In genomic region chr7:44386139-44386913, GRCh38 we compare ENCODE assay signal across 14 cellular contexts.
DNase-seq lines count a peak whose midpoint lies in the region; ATAC-seq and TF ChIP-seq lines count a peak whose summit lies in the region.
"Had no signal": no experiment of that assay in that cellular context is flagged by ENCODE, and none has a peak within 500 bp of the region (broad histone marks: within the 10 kb centered on the region; RNA-seq: fewer than 3 reads in every experiment).

No MANE protein-coding gene starts in this region.

- no peak overlapping the region for H3K27ac ChIP-seq in colonic mucosa
- H3K27ac ChIP-seq: ovary, suprapubic skin had no signal

- TF ChIP-seq CTCF in colonic mucosa (IDR thresholded peaks at IDR 0.05), result no peak

- H3K36me3 ChIP-seq in colonic mucosa, result peaks cover 9% of the 10 kb centered on the region
- H3K36me3 ChIP-seq: ovary had no signal

- no peaks in the 10 kb centered on the region for H3K27me3 ChIP-seq in colonic mucosa
- H3K27me3 ChIP-seq: BE2C, ovary, suprapubic skin had no signal

- intact Hi-C loops in colonic mucosa (cut with DNase I), result no loop called here

- H3K9me3 Mint-ChIP-seq in naive thymus-derived CD8-positive, alpha-beta T cell, result no peaks in the 10 kb centered on the region

- H3K9ac ChIP-seq in colonic mucosa (ENCODE audit: low read depth in 2 of 2, low read length in 2 of 2), result no peak overlapping the region

- H3K27ac Mint-ChIP-seq in naive thymus-derived CD8-positive, alpha-beta T cell, result peak overlapping the region in 7 of 10 donors; percentile 2 to 66 (median 49)

- no peaks in the 10 kb centered on the region for H3K9me3 ChIP-seq in colonic mucosa
- H3K9me3 ChIP-seq: BE2C, ovary, suprapubic skin had no signal

- peaks cover 0 to 13% (median 0%) of the 10 kb centered on the region in 4 donors for H3K4me1 Mint-ChIP-seq in naive thymus-derived CD8-positive, alpha-beta T cell

- DNase-seq in Ammon's horn (ENCODE audit: low spot score) (peak; percentile 59), LHCN-M2 (ENCODE audit: low read depth) (peak; percentile 46), colonic mucosa (peak; percentile 10), SKM-1 treated with dmso at 0.1 percent for 144 hours (lab: John Stamatoyannopoulos, UW; ENCODE audit: unreplicated experiment) (no peak), MV-4-11 (lab: John Stamatoyannopoulos, UW) (no peak), activated gamma-delta T cell (lab: John Stamatoyannopoulos, UW) (no peak)
- peak in 1 of 10 donors; percentile 12 for DNase-seq in naive thymus-derived CD8-positive, alpha-beta T cell
- DNase-seq: activated naive CD4-positive, alpha-beta T cell treated with anti-CD3 and anti-CD28 coated beads, Interleukin-2, amount 50 U/mL, for 16 hours; BE2C; DMS79; NCI-H2029 treated with DMSO at 0.1 percent for 48 hours; ovary had no signal

- ATAC-seq in naive thymus-derived CD8-positive, alpha-beta T cell, result no peak
- ATAC-seq in HG03025 (IDR thresholded peaks at IDR 0.05; ENCODE audit: low FRiP score, unreplicated experiment), result no peak

- POLR2A ChIA-PET in naive thymus-derived CD8-positive, alpha-beta T cell (lab: Charles Lee), result no interaction called here

- peaks cover 0 to 73% (median 2%) of the 10 kb centered on the region in 3 donors for H3K36me3 Mint-ChIP-seq in naive thymus-derived CD8-positive, alpha-beta T cell

- H3K4me3 ChIP-seq in colonic mucosa, result no peak overlapping the region
- H3K4me3 ChIP-seq: ovary, suprapubic skin had no signal

- no peaks in the 10 kb centered on the region for H3K27me3 Mint-ChIP-seq in naive thymus-derived CD8-positive, alpha-beta T cell

- no peaks in the 10 kb centered on the region for H3K4me1 ChIP-seq in colonic mucosa
- H3K4me1 ChIP-seq: BE2C, suprapubic skin had no signal

- no peak overlapping the region for H3K4me3 Mint-ChIP-seq in naive thymus-derived CD8-positive, alpha-beta T cell

Comparison
In these comparisons a context has a peak if more than half of its experiments do, and no peak if none do; other contexts are left out.
1. DNase-seq: peak in Ammon's horn (single experiment), LHCN-M2 (single experiment) and colonic mucosa (single experiment); none in SKM-1 treated with dmso at 0.1 percent for 144 hours (single experiment), MV-4-11 (single experiment) and activated gamma-delta T cell (single experiment).